In the genomic region with DNA sequence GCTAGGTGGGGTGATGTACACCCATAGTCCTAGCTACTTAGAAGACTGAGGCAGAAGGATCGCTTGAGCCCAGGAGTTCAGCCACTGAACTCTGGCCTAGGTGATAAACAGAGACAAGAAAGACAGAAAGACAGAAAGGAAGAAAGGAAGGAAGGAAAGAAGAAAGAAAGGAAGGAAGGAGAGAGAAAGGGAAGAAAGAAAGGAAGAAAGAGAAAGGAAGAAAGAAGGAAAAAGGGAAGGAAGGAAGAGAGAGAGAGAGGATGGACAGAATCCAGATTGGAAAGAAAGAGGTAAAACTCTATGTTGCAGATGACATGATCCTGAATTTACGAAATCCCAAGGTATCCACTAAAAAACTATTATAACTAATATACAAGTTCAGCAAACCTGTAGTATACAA, we compare ENCODE assay signal across 30 cellular contexts.
"Had no signal": no experiment of that assay in that cellular context is flagged by ENCODE, and none has a peak within 500 bp of the region (broad histone marks: within the 10 kb centered on the region; RNA-seq: fewer than 3 reads in every experiment).

No MANE protein-coding gene starts in this region.

- H3K27me3 ChIP-seq: adrenal gland, Peyer's patch, SJSA1 had no signal

- H3K27ac ChIP-seq: adrenal gland, Peyer's patch, SJSA1 had no signal

- H3K4me3 Mint-ChIP-seq: activated CD8-positive, alpha-beta memory T cell treated with anti-CD3 and anti-CD28 coated beads, Interleukin-2, amount 10 ng/mL, durations not matched to agents 7 days and 5 days; activated naive CD4-positive, alpha-beta T cell treated with anti-CD3 and anti-CD28 coated beads for 36 hours; activated naive CD8-positive, alpha-beta T cell treated with anti-CD3 and anti-CD28 coated beads, Interleukin-2, amount 10 ng/mL, durations not matched to agents 7 days and 5 days; activated T-cell treated with anti-CD3 and anti-CD28 coated beads, Interleukin-2, amount 50 U/mL, for 4 hours; activated T-helper 17 cell treated with anti-CD3 and anti-CD28 coated beads, Interleukin-2, amount 50 U/mL, for 72 hours; T-helper 17 cell; WTC11 had no signal

- H3K27me3 Mint-ChIP-seq: activated CD8-positive, alpha-beta memory T cell treated with anti-CD3 and anti-CD28 coated beads, Interleukin-2, amount 10 ng/mL, durations not matched to agents 7 days and 5 days; activated naive CD8-positive, alpha-beta T cell treated with anti-CD3 and anti-CD28 coated beads, Interleukin-2, amount 10 ng/mL, durations not matched to agents 7 days and 5 days; activated T-helper 17 cell treated with anti-CD3 and anti-CD28 coated beads, Interleukin-2, amount 50 U/mL, for 72 hours; T-helper 17 cell had no signal

- ATAC-seq: activated CD8-positive, alpha-beta memory T cell treated with anti-CD3 and anti-CD28 coated beads, Interleukin-2, amount 10 ng/mL, durations not matched to agents 7 days and 5 days; activated T-cell treated with anti-CD3 and anti-CD28 coated beads, Interleukin-2, amount 50 U/mL, for 4 hours; activated T-helper 17 cell treated with anti-CD3 and anti-CD28 coated beads, Interleukin-2, amount 50 U/mL, for 72 hours; SK-N-SH treated with all-trans-retinoic acid at 6 μM for 48 hours; T-helper 17 cell; WTC11 had no signal

- H3K9me3 ChIP-seq: adrenal gland, Peyer's patch, SJSA1 had no signal

- H3K9me3 Mint-ChIP-seq: activated naive CD4-positive, alpha-beta T cell treated with anti-CD3 and anti-CD28 coated beads for 36 hours; activated naive CD8-positive, alpha-beta T cell treated with anti-CD3 and anti-CD28 coated beads, Interleukin-2, amount 10 ng/mL, durations not matched to agents 7 days and 5 days; activated T-cell treated with anti-CD3 and anti-CD28 coated beads, Interleukin-2, amount 50 U/mL, for 4 hours; activated T-helper 17 cell treated with anti-CD3 and anti-CD28 coated beads, Interleukin-2, amount 50 U/mL, for 72 hours; WTC11 had no signal

- H3K27ac Mint-ChIP-seq: activated CD8-positive, alpha-beta memory T cell treated with anti-CD3 and anti-CD28 coated beads, Interleukin-2, amount 10 ng/mL, durations not matched to agents 7 days and 5 days; activated naive CD4-positive, alpha-beta T cell treated with anti-CD3 and anti-CD28 coated beads for 36 hours; activated naive CD8-positive, alpha-beta T cell treated with anti-CD3 and anti-CD28 coated beads, Interleukin-2, amount 10 ng/mL, durations not matched to agents 7 days and 5 days; activated T-helper 17 cell treated with anti-CD3 and anti-CD28 coated beads, Interleukin-2, amount 50 U/mL, for 72 hours; T-helper 17 cell; WTC11 had no signal

- H3K4me3 ChIP-seq: adrenal gland, Peyer's patch, SJSA1 had no signal

- H3K4me1 Mint-ChIP-seq: WTC11 had no signal

- DNase-seq: activated CD4-positive, alpha-beta T cell treated with anti-CD3 and anti-CD28 coated beads for 48 hours; activated CD4-positive, alpha-beta T cell treated with anti-CD3 and anti-CD28 coated beads, Interleukin-2, amount 50 U/mL, for 4 hours; activated CD4-positive, CD25-positive, alpha-beta regulatory T cell treated with anti-CD3 and anti-CD28 coated beads, Interleukin-2, amount 50 U/mL, for 72 hours; activated CD8-positive, alpha-beta memory T cell treated with anti-CD3 and anti-CD28 coated beads, Interleukin-2, amount 10 ng/mL, durations not matched to agents 7 days and 5 days; activated gamma-delta T cell; activated naive CD4-positive, alpha-beta T cell treated with anti-CD3 and anti-CD28 coated beads for 36 hours; activated naive CD8-positive, alpha-beta T cell treated with anti-CD3 and anti-CD28 coated beads, Interleukin-2, amount 10 ng/mL, durations not matched to agents 7 days and 5 days; activated T-cell treated with anti-CD3 and anti-CD28 coated beads, Interleukin-2, amount 50 U/mL, for 4 hours; adrenal gland; anterior cingulate cortex; central memory CD4-positive, alpha-beta T cell; Kasumi-1; KBM-7; NCI-H1092; NCI-H1417; NCI-H1930; NCI-H2107; NCI-H510A treated with DMSO at 0.1 percent for 48 hours; NCI-H69; NK-92 treated with Interleukin-12 subunit alpha and Interleukin-12 subunit beta, amount 100 ng/mL, for 24 hours; OCI-M1; Peyer's patch; SHP77; SW 1271; T-helper 17 cell; T-helper 9 cell had no signal

- H3K4me1 ChIP-seq: Peyer's patch, SJSA1 had no signal
